In the genomic region with DNA sequence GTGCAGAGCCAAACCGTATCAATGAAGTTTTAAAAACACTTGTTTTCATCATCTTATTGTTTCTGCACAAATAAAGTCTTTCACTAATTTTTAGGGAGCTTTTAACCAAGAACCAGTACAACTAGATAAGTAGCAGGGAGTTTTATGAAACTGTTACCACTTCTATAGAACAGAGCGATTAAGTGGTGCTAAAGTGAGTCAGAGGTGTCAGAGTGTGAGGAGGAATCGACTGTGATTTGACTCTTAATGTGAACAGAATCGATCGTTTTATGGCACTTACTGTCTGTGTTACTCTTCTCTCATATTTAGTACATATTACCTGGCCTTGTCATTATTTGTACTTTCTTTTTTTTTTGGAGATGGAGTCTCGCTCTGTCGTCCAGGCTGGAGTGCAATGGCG, we compare ENCODE assay signal across 24 cellular contexts. TPM values are rescaled to one million over a fixed set of nuclear protein-coding genes. Genes with fewer than 3 reads are reported as not detected.
DNase-seq lines count a peak whose midpoint lies in the region; ATAC-seq lines count a peak whose summit lies in the region.
"Had no signal": no experiment of that assay in that cellular context is flagged by ENCODE, and none has a peak within 500 bp of the region (broad histone marks: within the 10 kb centered on the region; RNA-seq: fewer than 3 reads in every experiment).

No MANE protein-coding gene starts in this region.

- POLR2A ChIA-PET in activated CD4-positive, alpha-beta T cell treated with anti-CD3 and anti-CD28 coated beads for 36 hours (lab: Charles Lee) = interaction anchor here (0.6 kb wide), 1 partner anchor 219 kb away, joined by 3 read pairs; no protein-coding TSS in a partner anchor

- peak; percentile 51 for ATAC-seq in activated CD4-positive, alpha-beta T cell treated with anti-CD3 and anti-CD28 coated beads for 36 hours
- peak; percentile 30 to 44 for ATAC-seq in activated T-cell treated with anti-CD3 and anti-CD28 coated beads, Interleukin-2, amount 50 U/mL, for 72 hours (replicated peaks in 1 of 2)
- peak; percentile 18 for ATAC-seq in activated T-helper 17 cell treated with anti-CD3 and anti-CD28 coated beads, Interleukin-2, amount 50 U/mL, for 72 hours (replicated peaks)
- ATAC-seq in stimulated activated effector memory CD8-positive, alpha-beta T cell treated with anti-CD3 and anti-CD28 coated beads, Interleukin-12 subunit alpha, Interleukin-12 subunit beta, amount 100 ng/mL, for 72 hours = peak; percentile 69
- no peak for ATAC-seq in GM21717 (IDR thresholded peaks at IDR 0.05; ENCODE audit: unreplicated experiment)
- ATAC-seq: A549, GM12878 had no signal

- DNase-seq in activated CD4-positive, alpha-beta T cell treated with anti-CD3 and anti-CD28 coated beads for 36 hours = no peak
- no peak for DNase-seq in activated CD4-positive, alpha-beta T cell treated with anti-CD3 and anti-CD28 coated beads for 1 hour
- no peak for DNase-seq in activated T-cell treated with anti-CD3 and anti-CD28 coated beads, Interleukin-2, amount 50 U/mL, for 72 hours
- no peak for DNase-seq in activated T-cell treated with anti-CD3 and anti-CD28 coated beads, Interleukin-2, amount 50 U/mL, for 24 hours
- DNase-seq in stimulated activated effector memory CD8-positive, alpha-beta T cell treated with anti-CD3 and anti-CD28 coated beads, Interleukin-12 subunit alpha, Interleukin-12 subunit beta, amount 100 ng/mL, for 72 hours (ENCODE audit: low spot score in 2 of 2) = no peak
- DNase-seq in AG08395 (ENCODE audit: low spot score) = no peak
- DNase-seq: BE2C; C1 segment of cervical spinal cord; CD4-positive, alpha-beta memory T cell; CD4-positive, CD25-positive, alpha-beta regulatory T cell; CD8-positive, alpha-beta memory T cell; COR-L47; DMS 273 treated with DMSO at 0.1 percent for 48 hours; DMS153; DMS53; DMS79; DND-41; EL; GDM1 had no signal

- intact Hi-C loops in activated CD4-positive, alpha-beta T cell treated with anti-CD3 and anti-CD28 coated beads for 36 hours (cut with DNase I, micrococcal nuclease) = no loop called here

- peaks cover 32% of the 10 kb centered on the region for H3K4me1 Mint-ChIP-seq in activated CD4-positive, alpha-beta T cell treated with anti-CD3 and anti-CD28 coated beads for 36 hours
- H3K4me1 Mint-ChIP-seq in activated T-cell treated with anti-CD3 and anti-CD28 coated beads, Interleukin-2, amount 50 U/mL, for 72 hours (ENCODE audit: low read depth) = peaks cover 42% of the 10 kb centered on the region
- H3K4me1 Mint-ChIP-seq in activated T-cell treated with anti-CD3 and anti-CD28 coated beads, Interleukin-2, amount 50 U/mL, for 24 hours (ENCODE audit: low read depth) = peaks cover 37% of the 10 kb centered on the region
- H3K4me1 Mint-ChIP-seq in activated T-helper 17 cell treated with anti-CD3 and anti-CD28 coated beads, Interleukin-2, amount 50 U/mL, for 72 hours = peaks cover 20% of the 10 kb centered on the region
- peaks cover 47% of the 10 kb centered on the region for H3K4me1 Mint-ChIP-seq in stimulated activated effector memory CD8-positive, alpha-beta T cell treated with anti-CD3 and anti-CD28 coated beads, Interleukin-12 subunit alpha, Interleukin-12 subunit beta, amount 100 ng/mL, for 72 hours
- H3K4me1 Mint-ChIP-seq: CD14-positive monocyte had no signal

- no peak overlapping the region for H3K27ac Mint-ChIP-seq in activated CD4-positive, alpha-beta T cell treated with anti-CD3 and anti-CD28 coated beads for 36 hours
- no peak overlapping the region for H3K27ac Mint-ChIP-seq in activated T-cell treated with anti-CD3 and anti-CD28 coated beads, Interleukin-2, amount 50 U/mL, for 72 hours
- no peak overlapping the region for H3K27ac Mint-ChIP-seq in activated T-cell treated with anti-CD3 and anti-CD28 coated beads, Interleukin-2, amount 50 U/mL, for 24 hours
- no peak overlapping the region for H3K27ac Mint-ChIP-seq in activated T-helper 17 cell treated with anti-CD3 and anti-CD28 coated beads, Interleukin-2, amount 50 U/mL, for 72 hours
- peak overlapping the region; percentile 48 for H3K27ac Mint-ChIP-seq in stimulated activated effector memory CD8-positive, alpha-beta T cell treated with anti-CD3 and anti-CD28 coated beads, Interleukin-12 subunit alpha, Interleukin-12 subunit beta, amount 100 ng/mL, for 72 hours
- H3K27ac Mint-ChIP-seq: CD4-positive, alpha-beta memory T cell; CD4-positive, CD25-positive, alpha-beta regulatory T cell; CD8-positive, alpha-beta memory T cell had no signal

- H3K27me3 Mint-ChIP-seq in activated CD4-positive, alpha-beta T cell treated with anti-CD3 and anti-CD28 coated beads for 36 hours = no peaks in the 10 kb centered on the region
- H3K27me3 Mint-ChIP-seq in activated T-cell treated with anti-CD3 and anti-CD28 coated beads, Interleukin-2, amount 50 U/mL, for 72 hours (ENCODE audit: low read depth) = peaks cover 8% of the 10 kb centered on the region
- peaks cover 28% of the 10 kb centered on the region for H3K27me3 Mint-ChIP-seq in activated T-cell treated with anti-CD3 and anti-CD28 coated beads, Interleukin-2, amount 50 U/mL, for 24 hours
- H3K27me3 Mint-ChIP-seq in activated T-helper 17 cell treated with anti-CD3 and anti-CD28 coated beads, Interleukin-2, amount 50 U/mL, for 72 hours = no peaks in the 10 kb centered on the region
- H3K27me3 Mint-ChIP-seq: CD4-positive, alpha-beta memory T cell; CD4-positive, CD25-positive, alpha-beta regulatory T cell had no signal

- peaks cover 40% of the 10 kb centered on the region for H3K36me3 Mint-ChIP-seq in activated CD4-positive, alpha-beta T cell treated with anti-CD3 and anti-CD28 coated beads for 36 hours (ENCODE audit: low read depth)
- H3K36me3 Mint-ChIP-seq in activated T-cell treated with anti-CD3 and anti-CD28 coated beads, Interleukin-2, amount 50 U/mL, for 72 hours (ENCODE audit: insufficient read depth in 2 of 2) = peaks cover 10 to 19% of the 10 kb centered on the region in 2 donors
- H3K36me3 Mint-ChIP-seq in activated T-cell treated with anti-CD3 and anti-CD28 coated beads, Interleukin-2, amount 50 U/mL, for 24 hours (ENCODE audit: low read depth) = peaks cover 59% of the 10 kb centered on the region
- H3K36me3 Mint-ChIP-seq in activated T-helper 17 cell treated with anti-CD3 and anti-CD28 coated beads, Interleukin-2, amount 50 U/mL, for 72 hours (ENCODE audit: low read depth) = peaks cover 95% of the 10 kb centered on the region
- peaks cover 78% of the 10 kb centered on the region for H3K36me3 Mint-ChIP-seq in stimulated activated effector memory CD8-positive, alpha-beta T cell treated with anti-CD3 and anti-CD28 coated beads, Interleukin-12 subunit alpha, Interleukin-12 subunit beta, amount 100 ng/mL, for 72 hours

- H3K4me3 Mint-ChIP-seq in activated CD4-positive, alpha-beta T cell treated with anti-CD3 and anti-CD28 coated beads for 36 hours = no peak overlapping the region
- peak overlapping the region in 1 of 2 donors; percentile 32 for H3K4me3 Mint-ChIP-seq in activated T-cell treated with anti-CD3 and anti-CD28 coated beads, Interleukin-2, amount 50 U/mL, for 72 hours
- H3K4me3 Mint-ChIP-seq in activated T-cell treated with anti-CD3 and anti-CD28 coated beads, Interleukin-2, amount 50 U/mL, for 24 hours = no peak overlapping the region
- no peak overlapping the region for H3K4me3 Mint-ChIP-seq in activated T-helper 17 cell treated with anti-CD3 and anti-CD28 coated beads, Interleukin-2, amount 50 U/mL, for 72 hours
- no peak overlapping the region for H3K4me3 Mint-ChIP-seq in stimulated activated effector memory CD8-positive, alpha-beta T cell treated with anti-CD3 and anti-CD28 coated beads, Interleukin-12 subunit alpha, Interleukin-12 subunit beta, amount 100 ng/mL, for 72 hours
- H3K4me3 Mint-ChIP-seq: CD14-positive monocyte; CD4-positive, alpha-beta memory T cell; CD4-positive, CD25-positive, alpha-beta regulatory T cell; CD8-positive, alpha-beta memory T cell had no signal

- CTCF ChIA-PET in activated CD4-positive, alpha-beta T cell treated with anti-CD3 and anti-CD28 coated beads for 36 hours (lab: Charles Lee) = interaction anchor here (1.0 kb wide), 1 partner anchor 42 kb away, joined by 3 read pairs; no protein-coding TSS in a partner anchor

- H3K9me3 Mint-ChIP-seq in activated CD4-positive, alpha-beta T cell treated with anti-CD3 and anti-CD28 coated beads for 36 hours (ENCODE audit: low read depth) = no peaks in the 10 kb centered on the region
- no peaks in the 10 kb centered on the region for H3K9me3 Mint-ChIP-seq in activated T-cell treated with anti-CD3 and anti-CD28 coated beads, Interleukin-2, amount 50 U/mL, for 72 hours
- no peaks in the 10 kb centered on the region for H3K9me3 Mint-ChIP-seq in activated T-cell treated with anti-CD3 and anti-CD28 coated beads, Interleukin-2, amount 50 U/mL, for 24 hours
- H3K9me3 Mint-ChIP-seq in activated T-helper 17 cell treated with anti-CD3 and anti-CD28 coated beads, Interleukin-2, amount 50 U/mL, for 72 hours = no peaks in the 10 kb centered on the region
- H3K9me3 Mint-ChIP-seq in stimulated activated effector memory CD8-positive, alpha-beta T cell treated with anti-CD3 and anti-CD28 coated beads, Interleukin-12 subunit alpha, Interleukin-12 subunit beta, amount 100 ng/mL, for 72 hours = no peaks in the 10 kb centered on the region
- H3K9me3 Mint-ChIP-seq: CD4-positive, alpha-beta memory T cell; CD8-positive, alpha-beta memory T cell had no signal

RNA-seq across cellular contexts. Expression of a gene that starts 43.3 kb away (rescaled TPM):
- 10 to 100 TPM; 47.4 to 47.7 TPM for total RNA-seq in activated CD4-positive, alpha-beta T cell treated with anti-CD3 and anti-CD28 coated beads for 36 hours
- total RNA-seq in activated T-cell treated with anti-CD3 and anti-CD28 coated beads, Interleukin-2, amount 50 U/mL, for 72 hours = 10 to 100 TPM; 26.0 to 31.7 TPM
- 10 to 100 TPM; 45.1 to 82.3 TPM for total RNA-seq in activated T-helper 17 cell treated with anti-CD3 and anti-CD28 coated beads, Interleukin-2, amount 50 U/mL, for 72 hours
